In the genomic region with DNA sequence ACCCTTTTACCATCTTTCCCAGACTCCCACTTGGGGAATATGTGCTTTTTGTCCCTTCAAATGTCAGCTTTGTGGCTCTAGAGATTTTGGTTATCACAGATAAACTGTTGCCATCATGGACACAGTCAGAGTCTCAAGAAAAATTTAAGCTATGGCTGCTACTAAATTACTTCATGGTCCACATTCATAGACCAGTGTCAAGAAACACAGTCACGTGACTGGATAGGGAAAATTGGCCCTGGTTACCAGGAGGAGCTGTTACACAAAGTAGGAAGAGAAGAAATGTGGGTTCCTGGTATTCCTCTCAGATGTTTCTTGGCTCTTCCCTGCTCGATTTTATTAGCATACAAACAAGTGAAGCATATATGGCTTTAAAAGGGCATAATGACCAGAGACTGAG, we compare ENCODE assay signal across 7 cellular contexts.
"Had no signal": no experiment of that assay in that cellular context is flagged by ENCODE, and none has a peak within 500 bp of the region (broad histone marks: within the 10 kb centered on the region; RNA-seq: fewer than 3 reads in every experiment).

No MANE protein-coding gene starts in this region.

- DNase-seq: GDM1, GF-D8 had no signal

- FAIRE-seq: G401.6, GM12891, GM12892, GM18507, GM19239 had no signal
